Comparison of ENCODE assay signal across 17 cellular contexts in genomic region chr9:91818647-91819403, GRCh38.
"Had no signal": no experiment of that assay in that cellular context is flagged by ENCODE, and none has a peak within 500 bp of the region (broad histone marks: within the 10 kb centered on the region; RNA-seq: fewer than 3 reads in every experiment).

No MANE protein-coding gene starts in this region.

- H3K27ac ChIP-seq: gastrocnemius medialis, heart right ventricle, neutrophil had no signal

- H3K36me3 ChIP-seq: gastrocnemius medialis, heart right ventricle, neutrophil had no signal

- H3K9me3 ChIP-seq: gastrocnemius medialis, mucosa of descending colon, neutrophil had no signal

- H3K27me3 ChIP-seq: gastrocnemius medialis, heart right ventricle, neutrophil had no signal

- DNase-seq: activated B cell treated with CpG ODN at 0.5 μM for 24 hours; activated CD4-positive, alpha-beta T cell treated with anti-CD3 and anti-CD28 coated beads for 48 hours; activated CD8-positive, alpha-beta memory T cell treated with anti-CD3 and anti-CD28 coated beads, Interleukin-2, amount 50 U/mL, for 4 hours; activated CD8-positive, alpha-beta T cell treated with anti-CD3 and anti-CD28 coated beads, Interleukin-2, amount 10 ng/mL, durations not matched to agents 7 days and 5 days; activated gamma-delta T cell treated with Interleukin-2 at 50 U/mL for 16 hours; activated T-cell treated with anti-CD3 and anti-CD28 coated beads, Interleukin-2, amount 50 U/mL, for 48 hours; cerebellar nuclear complex; effector memory CD4-positive, alpha-beta T cell; gastrocnemius medialis; heart right ventricle; islet precursor cell; mucosa of descending colon; naive thymus-derived CD4-positive, alpha-beta T cell; right cardiac atrium; small intestine; trophoblast cell had no signal

- H3K4me3 ChIP-seq: gastrocnemius medialis, mucosa of descending colon had no signal

- H3K4me1 ChIP-seq: gastrocnemius medialis had no signal
